Comparison of ENCODE assay signal across 8 cellular contexts in genomic region chr6:63764318-63764916, GRCh38.
DNase-seq lines count a peak whose midpoint lies in the region; ATAC-seq and TF ChIP-seq lines count a peak whose summit lies in the region.

No MANE protein-coding gene starts in this region.

- POLR2A ChIA-PET in naive thymus-derived CD4-positive, alpha-beta T cell (lab: Charles Lee), result interaction anchor here (0.8 kb wide), 1 partner anchor 166 kb away, joined by 4 read pairs; no protein-coding TSS in a partner anchor

- no peak for DNase-seq in BE2C
- DNase-seq in NCI-H748 (lab: John Stamatoyannopoulos, UW; ENCODE audit: unreplicated experiment), result peak; percentile 53
- peak; percentile 70 for DNase-seq in choroid plexus epithelial cell (ENCODE audit: low read depth)
- peak in 7 of 9 donors; percentile 10 to 52 (median 49) for DNase-seq in naive thymus-derived CD4-positive, alpha-beta T cell
- no peak for DNase-seq in activated naive CD4-positive, alpha-beta T cell treated with anti-CD3 and anti-CD28 coated beads, Interleukin-2, amount 10 ng/mL, durations not matched to agents 7 days and 5 days
- no peak for DNase-seq in effector CD4-positive, alpha-beta T cell

- H3K36me3 ChIP-seq in BE2C, result no peaks in the 10 kb centered on the region
- no peaks in the 10 kb centered on the region for H3K36me3 ChIP-seq in naive thymus-derived CD4-positive, alpha-beta T cell (ENCODE audit: control insufficient read depth in 2 of 3, insufficient read depth in 3 of 3, low read length in 3 of 3)

- H3K4me3 Mint-ChIP-seq in naive thymus-derived CD4-positive, alpha-beta T cell, result no peak overlapping the region
- H3K4me3 Mint-ChIP-seq in activated naive CD4-positive, alpha-beta T cell treated with anti-CD3 and anti-CD28 coated beads, Interleukin-2, amount 10 ng/mL, durations not matched to agents 7 days and 5 days, result no peak overlapping the region

- TF ChIP-seq CTCF in BE2C (IDR thresholded peaks at IDR 0.05; ENCODE audit: low read depth, low read length) (peak; percentile 22; the same call in 1 of the 2 replicates), choroid plexus epithelial cell (conservative IDR thresholded peaks at IDR 0.05; ENCODE audit: low read depth, low read length) (peak; percentile 45)

- no peaks in the 10 kb centered on the region for H3K27me3 ChIP-seq in BE2C
- no peaks in the 10 kb centered on the region for H3K27me3 ChIP-seq in naive thymus-derived CD4-positive, alpha-beta T cell (ENCODE audit: control insufficient read depth in 2 of 2, insufficient read depth in 2 of 2, low read length in 2 of 2)

- H3K4me1 ChIP-seq in BE2C, result no peaks in the 10 kb centered on the region
- no peaks in the 10 kb centered on the region for H3K4me1 ChIP-seq in naive thymus-derived CD4-positive, alpha-beta T cell (ENCODE audit: control insufficient read depth in 2 of 2, insufficient read depth in 2 of 2, low read length in 2 of 2)

- no peaks in the 10 kb centered on the region for H3K9me3 ChIP-seq in BE2C
- H3K9me3 ChIP-seq in naive thymus-derived CD4-positive, alpha-beta T cell (ENCODE audit: control insufficient read depth in 2 of 3, low read length in 3 of 3), result no peaks in the 10 kb centered on the region

- H3K36me3 Mint-ChIP-seq in naive thymus-derived CD4-positive, alpha-beta T cell, result no peaks in the 10 kb centered on the region
- H3K36me3 Mint-ChIP-seq in activated naive CD4-positive, alpha-beta T cell treated with anti-CD3 and anti-CD28 coated beads, Interleukin-2, amount 10 ng/mL, durations not matched to agents 7 days and 5 days, result no peaks in the 10 kb centered on the region

- H3K4me3 ChIP-seq in BE2C (ENCODE audit: low read depth, low read length) (no peak overlapping the region), choroid plexus epithelial cell (ENCODE audit: low read depth, low read length) (no peak overlapping the region)
- no peak overlapping the region for H3K4me3 ChIP-seq in naive thymus-derived CD4-positive, alpha-beta T cell (ENCODE audit: low read length)

- no peaks in the 10 kb centered on the region for H3K4me1 Mint-ChIP-seq in naive thymus-derived CD4-positive, alpha-beta T cell
- H3K4me1 Mint-ChIP-seq in activated naive CD4-positive, alpha-beta T cell treated with anti-CD3 and anti-CD28 coated beads, Interleukin-2, amount 10 ng/mL, durations not matched to agents 7 days and 5 days, result no peaks in the 10 kb centered on the region

- intact Hi-C loops in naive thymus-derived CD4-positive, alpha-beta T cell (cut with micrococcal nuclease), result loop anchor here (1.0 to 10.0 kb wide), 5 partner anchors 129 to 700 kb away; partner anchors contain the start of gene PHF3 (in 1 of the 2)

- H3K27ac Mint-ChIP-seq in naive thymus-derived CD4-positive, alpha-beta T cell, result no peak overlapping the region
- H3K27ac Mint-ChIP-seq in activated naive CD4-positive, alpha-beta T cell treated with anti-CD3 and anti-CD28 coated beads, Interleukin-2, amount 10 ng/mL, durations not matched to agents 7 days and 5 days, result no peak overlapping the region

- no peak overlapping the region for H3K27ac ChIP-seq in naive thymus-derived CD4-positive, alpha-beta T cell (ENCODE audit: low read depth, low read length)

- peaks cover 0 to 17% (median 5%) of the 10 kb centered on the region in 5 donors for H3K27me3 Mint-ChIP-seq in naive thymus-derived CD4-positive, alpha-beta T cell
- H3K27me3 Mint-ChIP-seq in activated naive CD4-positive, alpha-beta T cell treated with anti-CD3 and anti-CD28 coated beads, Interleukin-2, amount 10 ng/mL, durations not matched to agents 7 days and 5 days, result peaks cover 12% of the 10 kb centered on the region

- CTCF ChIA-PET in naive thymus-derived CD4-positive, alpha-beta T cell (lab: Charles Lee), result interaction anchor here (0.6 to 2.0 kb wide), 14 partner anchors 9 to 416 kb away, joined by 3 to 61 read pairs (median 3); partner anchors contain the start of gene PHF3
- CTCF ChIA-PET in activated naive CD4-positive, alpha-beta T cell treated with anti-CD3 and anti-CD28 coated beads, Interleukin-2, amount 10 ng/mL, durations not matched to agents 7 days and 5 days (lab: Charles Lee), result interaction anchor here (0.6 to 5.1 kb wide), 13 partner anchors 11 to 415 kb away, joined by 3 to 54 read pairs (median 4); no protein-coding TSS in a partner anchor

- H3K9me3 Mint-ChIP-seq in naive thymus-derived CD4-positive, alpha-beta T cell, result peaks cover 0 to 25% (median 7%) of the 10 kb centered on the region in 11 donors
- H3K9me3 Mint-ChIP-seq in activated naive CD4-positive, alpha-beta T cell treated with anti-CD3 and anti-CD28 coated beads, Interleukin-2, amount 10 ng/mL, durations not matched to agents 7 days and 5 days, result no peaks in the 10 kb centered on the region

- peak; percentile 55 for ATAC-seq in GM21529 (IDR thresholded peaks at IDR 0.05; ENCODE audit: unreplicated experiment)
- ATAC-seq in naive thymus-derived CD4-positive, alpha-beta T cell, result peak; percentile 50
- no peak for ATAC-seq in GM18511 (IDR thresholded peaks at IDR 0.05; ENCODE audit: unreplicated experiment)

Comparison
In these comparisons a context has a peak if more than half of its experiments do, and no peak if none do; other contexts are left out.
1. DNase-seq: peak in NCI-H748 (single experiment), choroid plexus epithelial cell (single experiment) and naive thymus-derived CD4-positive, alpha-beta T cell (7 of 9); none in BE2C (single experiment), activated naive CD4-positive, alpha-beta T cell treated with anti-CD3 and anti-CD28 coated beads, Interleukin-2, amount 10 ng/mL, durations not matched to agents 7 days and 5 days (single experiment) and effector CD4-positive, alpha-beta T cell (single experiment).